In genomic region chr17:4256952-4257351, GRCh38 we compare ENCODE assay signal across 1 cellular context.
TF ChIP-seq lines count a peak whose summit lies in the region.

No MANE protein-coding gene starts in this region.

TF ChIP-seq in K562, 482 proteins besides CTCF, POLR2A, EP300 and RAD21:
- no peak for TF ChIP-seq SMARCC2 (IDR thresholded peaks at IDR 0.05; ENCODE audit: low read depth)
- no peak for TF ChIP-seq KLF10 (CRISPR knock-in tag; IDR thresholded peaks at IDR 0.05)
- no peak for TF ChIP-seq FOXA3 (CRISPR knock-in tag; conservative IDR thresholded peaks at IDR 0.05 in 1 of 2, IDR thresholded peaks at IDR 0.05 in 1 of 2)
- no peak for TF ChIP-seq PCBP2 (IDR thresholded peaks at IDR 0.05; ENCODE audit: low read depth, low read length, poor library complexity, severe bottlenecking)
- TF ChIP-seq ZNF449 (CRISPR knock-in tag; IDR thresholded peaks at IDR 0.05), result no peak
- TF ChIP-seq, protein P1, sequence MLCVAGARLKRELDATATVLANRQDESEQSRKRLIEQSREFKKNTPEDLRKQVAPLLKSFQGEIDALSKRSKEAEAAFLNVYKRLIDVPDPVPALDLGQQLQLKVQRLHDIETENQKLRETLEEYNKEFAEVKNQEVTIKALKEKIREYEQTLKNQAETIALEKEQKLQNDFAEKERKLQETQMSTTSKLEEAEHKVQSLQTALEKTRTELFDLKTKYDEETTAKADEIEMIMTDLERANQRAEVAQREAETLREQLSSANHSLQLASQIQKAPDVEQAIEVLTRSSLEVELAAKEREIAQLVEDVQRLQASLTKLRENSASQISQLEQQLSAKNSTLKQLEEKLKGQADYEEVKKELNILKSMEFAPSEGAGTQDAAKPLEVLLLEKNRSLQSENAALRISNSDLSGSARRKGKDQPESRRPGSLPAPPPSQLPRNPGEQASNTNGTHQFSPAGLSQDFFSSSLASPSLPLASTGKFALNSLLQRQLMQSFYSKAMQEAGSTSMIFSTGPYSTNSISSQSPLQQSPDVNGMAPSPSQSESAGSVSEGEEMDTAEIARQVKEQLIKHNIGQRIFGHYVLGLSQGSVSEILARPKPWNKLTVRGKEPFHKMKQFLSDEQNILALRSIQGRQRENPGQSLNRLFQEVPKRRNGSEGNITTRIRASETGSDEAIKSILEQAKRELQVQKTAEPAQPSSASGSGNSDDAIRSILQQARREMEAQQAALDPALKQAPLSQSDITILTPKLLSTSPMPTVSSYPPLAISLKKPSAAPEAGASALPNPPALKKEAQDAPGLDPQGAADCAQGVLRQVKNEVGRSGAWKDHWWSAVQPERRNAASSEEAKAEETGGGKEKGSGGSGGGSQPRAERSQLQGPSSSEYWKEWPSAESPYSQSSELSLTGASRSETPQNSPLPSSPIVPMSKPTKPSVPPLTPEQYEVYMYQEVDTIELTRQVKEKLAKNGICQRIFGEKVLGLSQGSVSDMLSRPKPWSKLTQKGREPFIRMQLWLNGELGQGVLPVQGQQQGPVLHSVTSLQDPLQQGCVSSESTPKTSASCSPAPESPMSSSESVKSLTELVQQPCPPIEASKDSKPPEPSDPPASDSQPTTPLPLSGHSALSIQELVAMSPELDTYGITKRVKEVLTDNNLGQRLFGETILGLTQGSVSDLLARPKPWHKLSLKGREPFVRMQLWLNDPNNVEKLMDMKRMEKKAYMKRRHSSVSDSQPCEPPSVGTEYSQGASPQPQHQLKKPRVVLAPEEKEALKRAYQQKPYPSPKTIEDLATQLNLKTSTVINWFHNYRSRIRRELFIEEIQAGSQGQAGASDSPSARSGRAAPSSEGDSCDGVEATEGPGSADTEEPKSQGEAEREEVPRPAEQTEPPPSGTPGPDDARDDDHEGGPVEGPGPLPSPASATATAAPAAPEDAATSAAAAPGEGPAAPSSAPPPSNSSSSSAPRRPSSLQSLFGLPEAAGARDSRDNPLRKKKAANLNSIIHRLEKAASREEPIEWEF (CRISPR knock-in tag; IDR thresholded peaks at IDR 0.05), result no peak
- TF ChIP-seq ZNF655 (CRISPR knock-in tag; IDR thresholded peaks at IDR 0.05), result no peak
- TF ChIP-seq, protein P2, sequence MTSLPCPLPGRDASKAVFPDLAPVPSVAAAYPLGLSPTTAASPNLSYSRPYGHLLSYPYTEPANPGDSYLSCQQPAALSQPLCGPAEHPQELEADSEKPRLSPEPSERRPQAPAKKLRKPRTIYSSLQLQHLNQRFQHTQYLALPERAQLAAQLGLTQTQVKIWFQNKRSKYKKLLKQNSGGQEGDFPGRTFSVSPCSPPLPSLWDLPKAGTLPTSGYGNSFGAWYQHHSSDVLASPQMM (CRISPR knock-in tag; IDR thresholded peaks at IDR 0.05), result no peak
- no peak for TF ChIP-seq BRD9 (IDR thresholded peaks at IDR 0.05; ENCODE audit: low read depth, partially characterized antibody)
- no peak for TF ChIP-seq MCM5 (IDR thresholded peaks at IDR 0.05; ENCODE audit: low read depth)
- peak; percentile 61 for TF ChIP-seq ATF3 (IDR thresholded peaks at IDR 0.05)
- no peak for TF ChIP-seq ATF3 (CRISPR knock-in tag; conservative IDR thresholded peaks at IDR 0.05)
- TF ChIP-seq CHAMP1 (IDR thresholded peaks at IDR 0.05), result no peak
- TF ChIP-seq DNMT1 (IDR thresholded peaks at IDR 0.05), result no peak
- no peak for TF ChIP-seq ZNF133 (CRISPR knock-in tag; IDR thresholded peaks at IDR 0.05)
- TF ChIP-seq POLR2G (IDR thresholded peaks at IDR 0.05; ENCODE audit: low read depth, low read length), result no peak
- TF ChIP-seq ZNF316 (IDR thresholded peaks at IDR 0.05), result peak; percentile 7; the same call in 1 of the 2 replicates
- no peak for TF ChIP-seq HDAC1 (IDR thresholded peaks at IDR 0.05)
- 0 out of 2 replicates have a peak, but pooled peaks have one; percentile 7 for TF ChIP-seq C11orf30 (IDR thresholded peaks at IDR 0.05; ENCODE audit: low read depth)
- no peak for TF ChIP-seq CREB3 (tag; conservative IDR thresholded peaks at IDR 0.05; ENCODE audit: low read depth)
- no peak for TF ChIP-seq PRMT5 (CRISPR knock-in tag; IDR thresholded peaks at IDR 0.05)
- TF ChIP-seq EGR1 (conservative IDR thresholded peaks at IDR 0.05), result no peak
- TF ChIP-seq PTRF (tag; IDR thresholded peaks at IDR 0.05), result no peak
- TF ChIP-seq ZSCAN32 (CRISPR knock-in tag; IDR thresholded peaks at IDR 0.05), result no peak
